ENCODE assay signal across 20 cellular contexts in genomic region chr1:230246551-230246950, GRCh38.
"Had no signal": no experiment of that assay in that cellular context is flagged by ENCODE, and none has a peak within 500 bp of the region (broad histone marks: within the 10 kb centered on the region; RNA-seq: fewer than 3 reads in every experiment).

No MANE protein-coding gene starts in this region.

- H3K9me3 ChIP-seq: adrenal gland, gastroesophageal sphincter, SJSA1, upper lobe of right lung had no signal

- H3K4me3 ChIP-seq: adrenal gland, cardiac muscle cell, dorsolateral prefrontal cortex, gastroesophageal sphincter, hepatocyte, lung, SJSA1, upper lobe of right lung had no signal

- DNase-seq: activated CD4-positive, alpha-beta T cell treated with anti-CD3 and anti-CD28 coated beads, Interleukin-2, amount 50 U/mL, for 48 hours; activated CD4-positive, CD25-positive, alpha-beta regulatory T cell; activated gamma-delta T cell treated with Interleukin-2 at 50 U/mL for 16 hours; activated T-cell treated with anti-CD3 and anti-CD28 coated beads, Interleukin-2, amount 50 U/mL, for 72 hours; adrenal gland; dorsolateral prefrontal cortex; naive B cell; stimulated activated CD4-positive, alpha-beta T cell treated with anti-CD3 and anti-CD28 coated beads, Interleukin-12 subunit alpha, Interleukin-12 subunit beta, amount 100 ng/mL, for 4 hours; stimulated activated CD4-positive, alpha-beta T cell treated with anti-CD3 and anti-CD28 coated beads, Interleukin-2, amount 100 ng/mL, for 24 hours; substantia nigra; upper lobe of right lung had no signal

- H3K27ac ChIP-seq: adrenal gland, cardiac muscle cell, dorsolateral prefrontal cortex, gastroesophageal sphincter, hepatocyte, parathyroid adenoma, SJSA1, upper lobe of right lung had no signal

- H3K27me3 Mint-ChIP-seq: naive B cell; stimulated activated memory B cell treated with anti-CD40 and anti-IgM and Interleukin-4, amounts not matched to agents 10 μg/mL and 1 μg/mL and 100 μg/mL, for 72 hours had no signal

- H3K9me3 Mint-ChIP-seq: activated T-cell treated with anti-CD3 and anti-CD28 coated beads, Interleukin-2, amount 50 U/mL, for 72 hours; stimulated activated memory B cell treated with anti-CD40 and anti-IgM and Interleukin-4, amounts not matched to agents 10 μg/mL and 1 μg/mL and 100 μg/mL, for 72 hours had no signal

- H3K4me1 ChIP-seq: adrenal gland, parathyroid adenoma, SJSA1, upper lobe of right lung had no signal

- H3K27me3 ChIP-seq: adrenal gland, cardiac muscle cell, dorsolateral prefrontal cortex, gastroesophageal sphincter, hepatocyte, SJSA1, upper lobe of right lung had no signal

- H3K27ac Mint-ChIP-seq: activated T-cell treated with anti-CD3 and anti-CD28 coated beads, Interleukin-2, amount 50 U/mL, for 72 hours; endodermal cell; stimulated activated memory B cell treated with anti-CD40 and anti-IgM and Interleukin-4, amounts not matched to agents 10 μg/mL and 1 μg/mL and 100 μg/mL, for 72 hours; T-helper 2 cell treated with Interferon-gamma antibody and Interleukin-4, amounts not matched to agents 5 μg/mL and 100 μg/mL, for 36 hours had no signal

- ATAC-seq: activated T-cell treated with anti-CD3 and anti-CD28 coated beads, Interleukin-2, amount 50 U/mL, for 72 hours; gastroesophageal sphincter; stimulated activated memory B cell treated with anti-CD40 and anti-IgM and Interleukin-4, amounts not matched to agents 10 μg/mL and 1 μg/mL and 100 μg/mL, for 72 hours; upper lobe of right lung had no signal

- H3K4me3 Mint-ChIP-seq: activated T-cell treated with anti-CD3 and anti-CD28 coated beads, Interleukin-2, amount 50 U/mL, for 72 hours; endodermal cell; stimulated activated memory B cell treated with anti-CD40 and anti-IgM and Interleukin-4, amounts not matched to agents 10 μg/mL and 1 μg/mL and 100 μg/mL, for 72 hours; T-helper 2 cell treated with Interferon-gamma antibody and Interleukin-4, amounts not matched to agents 5 μg/mL and 100 μg/mL, for 36 hours had no signal

- H3K36me3 ChIP-seq: cardiac muscle cell had no signal
